12 cellular contexts compared by ENCODE assay signal in the genomic region with DNA sequence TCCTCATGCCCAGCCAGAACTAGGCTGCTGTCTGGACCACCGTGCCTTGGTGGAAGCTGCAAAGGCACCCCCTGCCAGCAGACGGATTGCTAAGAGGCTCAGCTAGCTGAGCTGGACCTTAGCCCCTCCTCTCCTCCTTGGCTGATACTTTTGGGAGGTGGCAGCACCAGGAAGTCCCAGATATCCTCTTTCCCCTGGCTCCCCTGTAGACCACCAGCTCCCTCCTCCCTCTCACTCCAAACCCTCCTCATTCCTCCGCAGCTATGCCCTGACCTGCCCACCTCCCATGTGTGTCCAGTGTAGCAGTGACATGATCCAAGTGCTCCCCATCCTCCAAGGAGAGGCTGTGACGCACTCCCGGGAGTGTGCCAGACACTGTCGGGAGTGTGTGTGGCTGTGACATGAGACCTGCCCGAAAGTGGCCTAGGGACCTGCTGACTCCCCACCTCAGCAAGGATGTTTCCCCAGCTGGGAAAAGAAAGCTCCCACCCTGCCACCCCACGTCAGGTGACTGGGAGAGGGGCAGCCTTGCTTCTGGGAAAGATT. TPM values are rescaled to one million over a fixed set of nuclear protein-coding genes. Genes with fewer than 3 reads are reported as not detected.
DNase-seq lines count a peak whose midpoint lies in the region; ATAC-seq and TF ChIP-seq lines count a peak whose summit lies in the region.
"Had no signal": no experiment of that assay in that cellular context is flagged by ENCODE, and none has a peak within 500 bp of the region (broad histone marks: within the 10 kb centered on the region; RNA-seq: fewer than 3 reads in every experiment).

No MANE protein-coding gene starts in this region.

- intact Hi-C loops in IMR-90 (cut with micrococcal nuclease) (no loop called here), stomach (cut with DNase I; ENCODE audit: low total_unique reads) (no loop called here), sigmoid colon (cut with DNase I) (no loop called here)

- no peak overlapping the region for H3K9ac ChIP-seq in IMR-90 (ENCODE audit: low read depth, low read length)

- H2AK9ac ChIP-seq in IMR-90 (replicated peaks; ENCODE audit: low read depth, low read length, poor library complexity), result peak overlapping the region; percentile 88

- H3K9me1 ChIP-seq in IMR-90 (ENCODE audit: insufficient read depth, low read length), result peaks cover 43% of the 10 kb centered on the region

- peak overlapping the region in 1 of 2 experiments; percentile 41; a peak in 1 of 4 replicates for H4K8ac ChIP-seq in IMR-90 (ENCODE audit: low read depth in 2 of 2, low read length in 2 of 2)

- no TSS peak for BruUV-seq in IMR-90 (replicated peaks; lab: Mats Ljungman, UMichigan)

- no peak overlapping the region for H3K27ac ChIP-seq in IMR-90 (ENCODE audit: insufficient read depth, low read length)
- peak overlapping the region in 3 of 4 donors; percentile 11 to 45 (median 18) for H3K27ac ChIP-seq in gastroesophageal sphincter
- peak overlapping the region in 4 of 5 donors; percentile 39 to 69 (median 48) for H3K27ac ChIP-seq in stomach
- peak overlapping the region in 1 of 4 donors; percentile 20 for H3K27ac ChIP-seq in sigmoid colon

- 0 out of 2 replicates have a peak overlapping the region, but pooled peaks have one; percentile 13 for H3K18ac ChIP-seq in IMR-90 (ENCODE audit: low read depth, low read length)

- TF ChIP-seq EP300 in gastroesophageal sphincter (IDR thresholded peaks at IDR 0.05) (no peak), stomach (IDR thresholded peaks at IDR 0.05) (no peak), sigmoid colon (IDR thresholded peaks at IDR 0.05) (no peak)

- H4K5ac ChIP-seq in IMR-90 (ENCODE audit: low read depth, low read length), result peak overlapping the region; percentile 30

- H4K91ac ChIP-seq in IMR-90 (ENCODE audit: insufficient read depth, low read depth, low read length), result peak overlapping the region; percentile 70

- peak overlapping the region; percentile 85 for H3K4ac ChIP-seq in IMR-90 (ENCODE audit: low read depth, low read length)

- H3K4me2 ChIP-seq in IMR-90 (ENCODE audit: low read depth, low read length), result no peak overlapping the region

- H3K27me3 ChIP-seq in IMR-90 (ENCODE audit: control insufficient read depth, insufficient read depth, low read length), result no peaks in the 10 kb centered on the region
- no peaks in the 10 kb centered on the region for H3K27me3 ChIP-seq in gastroesophageal sphincter
- no peaks in the 10 kb centered on the region for H3K27me3 ChIP-seq in stomach
- H3K27me3 ChIP-seq in sigmoid colon, result no peaks in the 10 kb centered on the region
- H3K27me3 ChIP-seq: left lung had no signal

- H3K4me3 ChIP-seq in IMR-90 (ENCODE audit: insufficient read depth, low read depth, low read length) (no peak overlapping the region), gastroesophageal sphincter (no peak overlapping the region), stomach (no peak overlapping the region), sigmoid colon (no peak overlapping the region)
- H3K4me3 ChIP-seq: left lung had no signal

- H2BK5ac ChIP-seq in IMR-90 (ENCODE audit: low read depth, low read length, poor library complexity, severe bottlenecking), result peak overlapping the region; percentile 75

- peak overlapping the region; percentile 54; the same call in 1 of the 2 replicates for H3K23ac ChIP-seq in IMR-90 (ENCODE audit: low read depth, low read length)

- H2BK120ac ChIP-seq in IMR-90 (ENCODE audit: low read depth, low read length), result peak overlapping the region; percentile 90

- no peak overlapping the region for H3K56ac ChIP-seq in IMR-90 (ENCODE audit: extremely low read depth, insufficient read depth, low read length)

- no peaks in the 10 kb centered on the region for H3K9me3 ChIP-seq in IMR-90 (ENCODE audit: control insufficient read depth, insufficient read depth, low read length)
- no peaks in the 10 kb centered on the region for H3K9me3 ChIP-seq in gastroesophageal sphincter
- H3K9me3 ChIP-seq in stomach, result no peaks in the 10 kb centered on the region
- H3K9me3 ChIP-seq in sigmoid colon, result no peaks in the 10 kb centered on the region
- H3K9me3 ChIP-seq: left lung had no signal

- H3K27me3 Mint-ChIP-seq in activated T-helper 17 cell treated with anti-CD3 and anti-CD28 coated beads, Interleukin-2, amount 50 U/mL, for 72 hours, result no peaks in the 10 kb centered on the region

- peak overlapping the region; percentile 90 for H2BK20ac ChIP-seq in IMR-90 (ENCODE audit: low read depth, low read length)

- POLR2A ChIA-PET in IMR-90 (lab: Charles Lee; ENCODE audit: unreplicated experiment), result no interaction called here

- H3K4me1 ChIP-seq in IMR-90 (ENCODE audit: control insufficient read depth, insufficient read depth, low read length), result peaks cover 22% of the 10 kb centered on the region
- peaks cover 0 to 58% (median 7%) of the 10 kb centered on the region in 3 donors for H3K4me1 ChIP-seq in gastroesophageal sphincter
- H3K4me1 ChIP-seq in stomach, result peaks cover 34 to 73% (median 38%) of the 10 kb centered on the region in 4 donors
- peaks cover 0 to 20% (median 3%) of the 10 kb centered on the region in 4 donors for H3K4me1 ChIP-seq in sigmoid colon

- peaks cover 0 to 14% of the 10 kb centered on the region in 2 experiments; a peak in 1 of 4 replicates for H3K79me1 ChIP-seq in IMR-90 (ENCODE audit: low read depth in 1 of 2, low read length in 2 of 2)

- TF ChIP-seq POLR2A in IMR-90 (IDR thresholded peaks at IDR 0.05; ENCODE audit: low read depth, low read length) (no peak), gastroesophageal sphincter (IDR thresholded peaks at IDR 0.05) (no peak), stomach (IDR thresholded peaks at IDR 0.05) (no peak), sigmoid colon (IDR thresholded peaks at IDR 0.05) (no peak)

- H3K36me3 Mint-ChIP-seq in activated T-helper 17 cell treated with anti-CD3 and anti-CD28 coated beads, Interleukin-2, amount 50 U/mL, for 72 hours (ENCODE audit: low read depth), result no peaks in the 10 kb centered on the region

- no peaks in the 10 kb centered on the region for H4K20me1 ChIP-seq in IMR-90 (ENCODE audit: insufficient read depth, low read length)

- H3K4me3 Mint-ChIP-seq in activated T-helper 17 cell treated with anti-CD3 and anti-CD28 coated beads, Interleukin-2, amount 50 U/mL, for 72 hours, result no peak overlapping the region

- peaks cover 7% of the 10 kb centered on the region for H3K4me1 Mint-ChIP-seq in activated T-helper 17 cell treated with anti-CD3 and anti-CD28 coated beads, Interleukin-2, amount 50 U/mL, for 72 hours

- H2AFZ ChIP-seq in IMR-90 (replicated peaks; ENCODE audit: low read length, poor library complexity), result peak overlapping the region; percentile 81

- TF ChIP-seq CTCF in IMR-90 (conservative IDR thresholded peaks at IDR 0.05; ENCODE audit: low read depth, low read length), result no peak
- TF ChIP-seq CTCF in gastroesophageal sphincter (IDR thresholded peaks at IDR 0.05), result no peak
- TF ChIP-seq CTCF in stomach (IDR thresholded peaks at IDR 0.05), result no peak
- no peak for TF ChIP-seq CTCF in sigmoid colon (IDR thresholded peaks at IDR 0.05)

- in situ Hi-C loops in IMR-90 (cut with MboI; ENCODE audit: low sequenced_read_pairs), result no loop called here

- peak overlapping the region; percentile 35; the same call in 1 of the 2 replicates for H3K14ac ChIP-seq in IMR-90 (replicated peaks; ENCODE audit: low read depth, low read length)

- peak overlapping the region; percentile 12 for H3K27ac Mint-ChIP-seq in activated T-helper 17 cell treated with anti-CD3 and anti-CD28 coated beads, Interleukin-2, amount 50 U/mL, for 72 hours

- H2BK15ac ChIP-seq in IMR-90 (ENCODE audit: low read depth, low read length), result peak overlapping the region; percentile 63; the same call in 2 of the 3 replicates

- dilution Hi-C loops in IMR-90 (cut with HindIII; ENCODE audit: low sequenced_read_pairs, unreplicated experiment), result no loop called here

- WGBS in IMR-90 (ENCODE audit: extremely low coverage in 2 of 2, insufficient read length in 1 of 2), 2 experiments, result no CpG with 5 or more reads among the region's 8 CpGs
- WGBS in gastroesophageal sphincter (ENCODE audit: low coverage in 1 of 2), 2 donors, result no CpG with 5 or more reads among the region's 8 CpGs
- 46 to 74% (median 62%) methylated on average over 7 to 8 of the region's 8 CpGs for WGBS in stomach, 5 donors
- 67 to 84% methylated on average over 8 of the region's 8 CpGs for WGBS in sigmoid colon, 2 donors

- CTCF ChIA-PET in IMR-90 (lab: Yijun Ruan, JAX), result interaction anchor here (1.0 to 1.7 kb wide), 3 partner anchors 56 to 85 kb away, joined by 3 to 5 read pairs (median 4); no protein-coding TSS in a partner anchor

- DNase-seq in IMR-90 (no peak), stomach (no peak), sigmoid colon (no peak), 8988T (no peak)
- DNase-seq: activated gamma-delta T cell treated with Interleukin-2 at 50 U/mL for 16 hours; DND-41; effector CD4-positive, alpha-beta T cell; left lung had no signal

- H3K36me3 ChIP-seq in IMR-90 (ENCODE audit: control insufficient read depth, insufficient read depth, low read length) (no peaks in the 10 kb centered on the region), gastroesophageal sphincter (peaks cover 0 to 15% of the 10 kb centered on the region in 2 donors), stomach (peaks cover 0 to under 1% (median 0%) of the 10 kb centered on the region in 4 donors), sigmoid colon (no peaks in the 10 kb centered on the region)
- H3K36me3 ChIP-seq: left lung had no signal

- no peaks in the 10 kb centered on the region for H3K9me3 Mint-ChIP-seq in activated T-helper 17 cell treated with anti-CD3 and anti-CD28 coated beads, Interleukin-2, amount 50 U/mL, for 72 hours

- no peak for TF ChIP-seq RAD21 in IMR-90 (IDR thresholded peaks at IDR 0.05; ENCODE audit: low read length)

- ATAC-seq in IMR-90 (ENCODE audit: low read depth), result no peak
- ATAC-seq in activated T-helper 17 cell treated with anti-CD3 and anti-CD28 coated beads, Interleukin-2, amount 50 U/mL, for 72 hours (replicated peaks), result no peak
- no peak for ATAC-seq in gastroesophageal sphincter
- ATAC-seq in GM18861 (IDR thresholded peaks at IDR 0.05; ENCODE audit: unreplicated experiment), result no peak
- ATAC-seq: left lung, SK-N-SH treated with all-trans-retinoic acid at 6 μM for 48 hours had no signal

- peak overlapping the region; percentile 99 for H2AK5ac ChIP-seq in IMR-90 (ENCODE audit: low read depth, low read length)

RNA-seq across cellular contexts. Expression of gene ABCB9, which starts 21.1 kb away (rescaled TPM):
- total RNA-seq in IMR-90 (2012; rRNA removed) (5.6 and 7.2 TPM in 2 replicates), gastroesophageal sphincter (1 to 10 TPM; 2.3 to 8.4 (median 3.5) TPM), stomach (10 to 100 TPM in 1 of 5 donors, 1 to 10 TPM in 3, not detected in 1; 1.6 to 29.5 (median 3.6) TPM), sigmoid colon (1 to 10 TPM; 1.6 to 3.8 (median 2.8) TPM)
- polyA plus RNA-seq in IMR-90 (2012; rRNA removed) (7.8 and 8.3 TPM in 2 replicates), stomach (1 to 10 TPM; 1.2 to 2.5 (median 1.9) TPM), sigmoid colon (1 to 10 TPM; 1.2 to 5.3 (median 3.5) TPM)
- 6.6 and 7.8 TPM in 2 replicates for polyA plus RNA-seq in IMR-90 (2012; cell fraction: cytosol; rRNA removed)
- polyA plus RNA-seq in IMR-90 (2012; cell fraction: nucleus; rRNA removed; ENCODE audit: low replicate concordance), result 14.2 and 28.2 TPM in 2 replicates
- 10 to 100 TPM in 1 of 2 donors, 1 to 10 TPM in 1; 7.7 to 12.0 TPM for total RNA-seq in activated T-helper 17 cell treated with anti-CD3 and anti-CD28 coated beads, Interleukin-2, amount 50 U/mL, for 72 hours

RNA-seq across cellular contexts. Expression of gene OGFOD2, which starts 29.9 kb away (rescaled TPM):
- total RNA-seq in IMR-90 (2012; rRNA removed) (4.3 and 4.7 TPM in 2 replicates), gastroesophageal sphincter (10 to 100 TPM in 1 of 4 donors, 1 to 10 TPM in 3; 7.3 to 10.7 (median 8.3) TPM), stomach (10 to 100 TPM in 2 of 5 donors, 1 to 10 TPM in 3; 1.7 to 29.2 (median 8.9) TPM), sigmoid colon (10 to 100 TPM in 2 of 4 donors, 1 to 10 TPM in 2; 8.1 to 13.6 (median 9.4) TPM)
- polyA plus RNA-seq in IMR-90 (2012; rRNA removed) (18.2 and 19.0 TPM in 2 replicates), stomach (10 to 100 TPM; 16.1 to 27.2 (median 18.9) TPM), sigmoid colon (10 to 100 TPM; 10.2 to 26.5 (median 17.8) TPM)
- 7.7 and 16.7 TPM in 2 replicates for polyA plus RNA-seq in IMR-90 (2012; cell fraction: cytosol; rRNA removed)
- polyA plus RNA-seq in IMR-90 (2012; cell fraction: nucleus; rRNA removed; ENCODE audit: low replicate concordance), result 31.5 and 87.3 TPM in 2 replicates
- total RNA-seq in activated T-helper 17 cell treated with anti-CD3 and anti-CD28 coated beads, Interleukin-2, amount 50 U/mL, for 72 hours, result 10 to 100 TPM; 24.9 to 28.6 TPM

RNA-seq across cellular contexts. Expression of gene ARL6IP4, which starts 35.4 kb away (rescaled TPM):
- total RNA-seq in IMR-90 (2012; rRNA removed) (161 and 205 TPM in 2 replicates), gastroesophageal sphincter (100 to 1,000 TPM; 251 to 343 (median 302) TPM), stomach (100 to 1,000 TPM; 104 to 294 (median 181) TPM), sigmoid colon (100 to 1,000 TPM; 211 to 358 (median 327) TPM)
- polyA plus RNA-seq in IMR-90 (2012; rRNA removed) (254 and 258 TPM in 2 replicates), stomach (100 to 1,000 TPM; 321 to 432 (median 386) TPM), sigmoid colon (100 to 1,000 TPM; 233 to 312 (median 243) TPM)
- 195 and 234 TPM in 2 replicates for polyA plus RNA-seq in IMR-90 (2012; cell fraction: cytosol; rRNA removed)
- 276 and 281 TPM in 2 replicates for polyA plus RNA-seq in IMR-90 (2012; cell fraction: nucleus; rRNA removed; ENCODE audit: low replicate concordance)
- total RNA-seq in activated T-helper 17 cell treated with anti-CD3 and anti-CD28 coated beads, Interleukin-2, amount 50 U/mL, for 72 hours, result 100 to 1,000 TPM; 112 to 160 TPM

RNA-seq across cellular contexts. Expression of gene VPS37B, which starts 49.2 kb away (rescaled TPM):
- total RNA-seq in IMR-90 (2012; rRNA removed) (8.6 and 13.9 TPM in 2 replicates), gastroesophageal sphincter (10 to 100 TPM; 23.4 to 47.4 (median 29.3) TPM), stomach (100 to 1,000 TPM in 1 of 5 donors, 10 to 100 TPM in 4; 13.4 to 105 (median 68.5) TPM), sigmoid colon (10 to 100 TPM in 3 of 4 donors, 1 to 10 TPM in 1; 8.6 to 17.2 (median 15.3) TPM)
- polyA plus RNA-seq in IMR-90 (2012; rRNA removed) (25.7 and 29.9 TPM in 2 replicates), stomach (10 to 100 TPM; 31.3 to 44.0 (median 37.1) TPM), sigmoid colon (10 to 100 TPM; 53.2 to 64.7 (median 54.1) TPM)
- 30.2 and 32.2 TPM in 2 replicates for polyA plus RNA-seq in IMR-90 (2012; cell fraction: cytosol; rRNA removed)
- 46.1 and 46.4 TPM in 2 replicates for polyA plus RNA-seq in IMR-90 (2012; cell fraction: nucleus; rRNA removed; ENCODE audit: low replicate concordance)
- 10 to 100 TPM; 10.5 to 17.0 TPM for total RNA-seq in activated T-helper 17 cell treated with anti-CD3 and anti-CD28 coated beads, Interleukin-2, amount 50 U/mL, for 72 hours
